11 cellular contexts compared by ENCODE assay signal in the genomic region with DNA sequence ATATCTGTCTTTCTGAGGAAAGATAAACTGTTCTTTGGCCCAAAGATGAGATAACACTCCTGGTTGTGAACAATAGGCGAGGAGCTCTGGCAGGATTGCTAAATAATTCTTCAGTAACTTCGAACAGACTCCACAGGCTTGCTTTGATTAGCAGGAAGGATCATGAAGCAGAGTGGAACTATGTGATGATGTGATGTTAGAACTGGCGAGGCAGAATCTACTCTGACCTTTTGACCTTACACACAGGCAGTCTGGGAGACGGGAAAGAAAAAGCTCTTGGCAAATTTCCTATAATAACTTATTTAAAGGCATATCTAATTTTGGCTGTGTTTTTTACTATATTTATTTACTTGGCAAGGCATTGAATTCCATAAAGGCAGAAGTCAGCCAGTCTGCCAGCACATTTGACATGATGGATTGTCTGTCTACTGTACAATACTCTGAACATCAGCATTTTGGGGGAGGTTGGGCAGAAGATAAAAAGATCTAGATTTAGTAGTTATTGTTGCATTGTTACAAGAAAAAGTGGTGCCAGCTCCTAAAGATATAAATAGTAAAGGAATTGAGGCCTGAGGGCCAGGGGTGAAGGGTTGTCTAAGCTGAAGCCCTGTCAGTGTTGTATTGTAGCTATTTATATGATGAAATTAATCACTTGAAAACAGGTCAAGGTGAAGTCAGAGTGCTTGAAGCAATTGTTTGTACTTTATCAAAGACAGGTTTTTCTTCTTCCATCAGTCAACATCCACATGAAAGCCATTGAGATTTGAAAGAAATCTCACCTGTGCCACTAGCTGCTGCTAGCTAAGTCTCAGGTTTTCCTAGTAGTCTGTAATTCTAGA.
DNase-seq lines count a peak whose midpoint lies in the region; ATAC-seq lines count a peak whose summit lies in the region.
"Had no signal": no experiment of that assay in that cellular context is flagged by ENCODE, and none has a peak within 500 bp of the region (broad histone marks: within the 10 kb centered on the region; RNA-seq: fewer than 3 reads in every experiment).

No MANE protein-coding gene starts in this region.

- H3K27me3 ChIP-seq in esophagus (ENCODE audit: control insufficient read depth in 1 of 2, insufficient read depth in 2 of 2, low read length in 2 of 2): no peaks in the 10 kb centered on the region

- H3K4me3 ChIP-seq in esophagus (ENCODE audit: low read depth in 1 of 2, low read length in 2 of 2): no peak overlapping the region

- H3K36me3 ChIP-seq in esophagus (ENCODE audit: control insufficient read depth in 2 of 2, insufficient read depth in 2 of 2, low read length in 1 of 2): no peaks in the 10 kb centered on the region

- peak overlapping the region; percentile 1 to 3 for H3K27ac ChIP-seq in esophagus (ENCODE audit: low read depth in 2 of 2, low read length in 1 of 2)
- H3K27ac ChIP-seq: HL-60 had no signal

- H3K9me3 ChIP-seq in esophagus (ENCODE audit: control insufficient read depth in 2 of 2, insufficient read depth in 1 of 2, low read depth in 1 of 2, low read length in 1 of 2): no peaks in the 10 kb centered on the region

- DNase-seq in A172 (ENCODE audit: low spot score) (peak; percentile 35), HuH-7.5 (ENCODE audit: low spot score) (peak; percentile 1), lung microvascular endothelial cell (ENCODE audit: low read depth in 2 of 2) (peak; percentile 89 to 95), NCI-H82 treated with DMSO at 0.1 percent for 48 hours (lab: John Stamatoyannopoulos, UW; ENCODE audit: unreplicated experiment) (no peak), DMS153 treated with DMSO at 0.1 percent for 48 hours (lab: John Stamatoyannopoulos, UW; ENCODE audit: unreplicated experiment) (no peak), iPS-NIHi11 (ENCODE audit: low spot score) (no peak)
- DNase-seq: activated effector memory CD4-positive, alpha-beta T cell treated with anti-CD3 and anti-CD28 coated beads, Interleukin-2, amount 50 U/mL, for 16 hours; NCI-H524 had no signal

- no peak for ATAC-seq in GM21390 (IDR thresholded peaks at IDR 0.05; ENCODE audit: unreplicated experiment)

- H3K4me1 ChIP-seq in esophagus (ENCODE audit: control insufficient read depth in 2 of 2, insufficient read depth in 2 of 2, low read length in 1 of 2): no peaks in the 10 kb centered on the region

- WGBS in esophagus, 2 donors: 11 to 12% methylated on average over 4 of the region's 4 CpGs

Comparison
In these comparisons a context has a peak if more than half of its experiments do, and no peak if none do; other contexts are left out.
1. DNase-seq: peak in A172 (single experiment), HuH-7.5 (single experiment) and lung microvascular endothelial cell (2 of 2); none in NCI-H82 treated with DMSO at 0.1 percent for 48 hours (single experiment), DMS153 treated with DMSO at 0.1 percent for 48 hours (single experiment) and iPS-NIHi11 (single experiment).